Comparison of ENCODE assay signal across 1 cellular context in the genomic region with DNA sequence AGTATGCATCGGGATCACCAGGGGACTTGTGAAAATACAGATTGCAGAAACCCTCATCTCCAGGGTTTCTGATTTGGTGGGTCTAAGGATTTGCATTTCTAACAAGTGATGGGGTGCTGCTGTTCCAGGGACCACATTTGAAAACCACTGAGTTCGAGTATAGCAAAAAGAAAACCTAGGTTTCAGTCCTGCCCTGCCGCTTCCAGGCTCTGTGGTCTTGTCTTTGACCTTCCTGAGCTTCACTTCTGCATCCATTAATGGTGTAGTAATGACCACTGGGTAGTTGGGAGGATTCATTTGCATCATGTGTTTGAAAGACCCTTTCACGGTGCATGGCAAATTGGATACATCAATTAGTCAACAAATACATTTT.
TF ChIP-seq lines count a peak whose summit lies in the region.

No MANE protein-coding gene starts in this region.

TF ChIP-seq in SK-N-SH, 30 proteins besides CTCF, POLR2A, EP300 and RAD21 (continued from another document):
- TF ChIP-seq RXRA (IDR thresholded peaks at IDR 0.05; ENCODE audit: borderline replicate concordance, low read depth) = no peak
